19 cellular contexts compared by ENCODE assay signal in genomic region chr1:61975621-61976020, GRCh38.
"Had no signal": no experiment of that assay in that cellular context is flagged by ENCODE, and none has a peak within 500 bp of the region (broad histone marks: within the 10 kb centered on the region; RNA-seq: fewer than 3 reads in every experiment).

No MANE protein-coding gene starts in this region.

- DNase-seq: activated CD4-positive, alpha-beta T cell treated with anti-CD3 and anti-CD28 coated beads, Interleukin-2, amount 50 U/mL, for 4 hours; activated CD8-positive, alpha-beta memory T cell treated with anti-CD3 and anti-CD28 coated beads, Interleukin-2, amount 50 U/mL, for 48 hours; activated naive CD4-positive, alpha-beta T cell treated with Interleukin-2 at 50 U/mL for 16 hours; activated naive CD8-positive, alpha-beta T cell treated with anti-CD3 and anti-CD28 coated beads, Interleukin-2, amount 10 ng/mL, durations not matched to agents 7 days and 5 days; activated T-cell treated with anti-CD3 and anti-CD28 coated beads, Interleukin-2, amount 50 U/mL, for 48 hours; amniotic stem cell; cerebellar nuclear complex; heart right ventricle; kidney; lower lobe of right lung; naive thymus-derived CD8-positive, alpha-beta T cell; ovary; right cardiac atrium; stimulated activated CD4-positive, alpha-beta T cell treated with anti-CD3 and anti-CD28 coated beads, Interleukin-12 subunit alpha, Interleukin-12 subunit beta, amount 100 ng/mL, for 4 hours; stimulated activated CD4-positive, alpha-beta T cell treated with anti-CD3 and anti-CD28 coated beads, Interleukin-4, amount 100 ng/mL, for 4 hours; stimulated activated naive CD8-positive, alpha-beta T cell treated with anti-CD3 and anti-CD28 coated beads, Interleukin-15, Interleukin-2, amounts not matched to agents 100 U/mL and 50 U/mL, for 24 hours; WERI-Rb-1 had no signal

- H3K27me3 ChIP-seq: heart right ventricle, ovary had no signal

- H3K36me3 ChIP-seq: heart right ventricle, lower lobe of right lung, ovary, WERI-Rb-1 had no signal

- H3K4me3 ChIP-seq: coronary artery, heart right ventricle, lower lobe of right lung, ovary had no signal

- H3K4me1 ChIP-seq: lower lobe of right lung had no signal

- H3K27ac ChIP-seq: coronary artery, epithelial cell of prostate, lower lobe of right lung, ovary, WERI-Rb-1 had no signal

- H3K9me3 ChIP-seq: heart right ventricle, lower lobe of right lung, ovary had no signal

- FAIRE-seq: kidney had no signal
